In the genomic region with DNA sequence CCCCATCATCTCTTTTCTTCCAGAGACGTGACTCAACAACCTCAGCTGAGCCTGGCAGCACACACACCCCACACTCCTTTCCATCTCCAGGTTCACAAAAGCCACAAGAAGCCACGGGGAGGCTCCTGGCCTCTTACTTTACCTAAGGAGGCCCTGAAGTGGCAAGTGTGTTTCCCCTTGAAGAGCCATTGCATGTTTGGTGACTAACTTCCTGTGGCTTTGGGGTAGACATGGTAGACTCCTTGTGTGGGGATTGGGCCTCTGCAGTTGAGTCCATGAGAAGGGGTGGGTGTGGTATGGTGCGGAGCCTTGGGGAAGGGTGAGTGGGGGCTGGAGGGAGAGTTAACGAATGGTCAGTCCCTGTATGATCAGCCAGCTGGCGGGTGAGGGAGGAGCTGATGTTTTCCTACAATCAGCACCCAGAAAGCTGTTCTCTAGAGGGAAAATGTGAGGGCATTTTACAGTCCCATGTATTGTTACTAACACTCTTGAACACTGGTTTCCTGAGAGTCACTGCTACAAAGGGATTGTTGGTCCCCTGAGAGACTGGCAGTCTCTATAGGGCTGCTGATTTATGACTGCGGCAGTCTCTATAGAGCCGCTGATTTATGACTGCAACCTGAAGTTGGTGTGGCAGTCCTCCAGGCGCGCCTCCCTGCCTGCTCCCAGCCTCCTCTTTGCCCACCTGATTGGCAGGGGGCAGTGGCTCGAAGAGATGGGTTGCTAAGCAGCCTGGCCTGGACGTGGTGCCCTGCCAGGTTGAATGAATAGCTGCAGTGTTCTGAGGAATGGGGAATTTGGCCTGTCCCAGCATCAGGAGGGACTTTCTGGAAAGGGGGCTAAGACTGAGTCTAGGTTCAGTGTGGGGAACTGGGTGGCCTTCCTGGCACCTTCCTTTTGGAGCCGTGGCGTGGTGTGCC, we compare ENCODE assay signal across 8 cellular contexts. TPM values are rescaled to one million over a fixed set of nuclear protein-coding genes. Genes with fewer than 3 reads are reported as not detected.
DNase-seq lines count a peak whose midpoint lies in the region; ATAC-seq and TF ChIP-seq lines count a peak whose summit lies in the region.

No MANE protein-coding gene starts in this region.

- H3K4me1 ChIP-seq in lower lobe of right lung = peaks cover 66% of the 10 kb centered on the region

- peaks cover 51% of the 10 kb centered on the region for H3K36me3 ChIP-seq in lower lobe of right lung

- no peak overlapping the region for H3K4me3 ChIP-seq in lower lobe of right lung

- TF ChIP-seq CTCF in HFFc6 (IDR thresholded peaks at IDR 0.05) = no peak
- no peak for TF ChIP-seq CTCF in lower lobe of right lung (IDR thresholded peaks at IDR 0.05)

- peaks cover 93% of the 10 kb centered on the region for H3K4me1 Mint-ChIP-seq in HFFc6 (ENCODE audit: low read depth)

- H3K27me3 ChIP-seq in lower lobe of right lung (ENCODE audit: low read depth) = no peaks in the 10 kb centered on the region

- no peaks in the 10 kb centered on the region; the same call in 1 of the 2 replicates for H3K27me3 Mint-ChIP-seq in HFFc6 (ENCODE audit: insufficient read depth)

- H3K27ac ChIP-seq in lower lobe of right lung = no peak overlapping the region

- H3K4me3 Mint-ChIP-seq in HFFc6 = peak overlapping the region; percentile 20

- no peaks in the 10 kb centered on the region for H3K9me3 ChIP-seq in lower lobe of right lung

- peaks cover 3% of the 10 kb centered on the region; the same call in 1 of the 2 replicates for H3K9me3 Mint-ChIP-seq in HFFc6

- DNase-seq in HFFc6 (peak; percentile 50), UCSD-AML1 (lab: John Stamatoyannopoulos, UW; ENCODE audit: unreplicated experiment) (peak; percentile 47), head of caudate nucleus (peak in 41 of 42 donors; percentile 43 to 90 (median 70)), lower lobe of right lung (no peak), NOMO-1 treated with DMSO at 0.1 percent for 48 hours (lab: John Stamatoyannopoulos, UW; ENCODE audit: unreplicated experiment) (no peak)
- DNase-seq in stimulated activated CD4-positive, alpha-beta T cell treated with anti-CD3 and anti-CD28 coated beads, Interleukin-4, amount 100 ng/mL, for 48 hours (ENCODE audit: low read depth in 2 of 2) = peak; percentile 20 to 37

- H3K27ac Mint-ChIP-seq in HFFc6 = peak overlapping the region; percentile 98

- peaks cover 53% of the 10 kb centered on the region for H3K36me3 Mint-ChIP-seq in HFFc6 (ENCODE audit: low read depth)

- intact Hi-C loops in head of caudate nucleus (cut with DNase I) = no loop called here
- intact Hi-C loops in lower lobe of right lung (cut with DNase I) = no loop called here

- ATAC-seq in lower lobe of right lung (no peak), HG02884 (IDR thresholded peaks at IDR 0.05; ENCODE audit: unreplicated experiment) (no peak), HG02938 (IDR thresholded peaks at IDR 0.05; ENCODE audit: unreplicated experiment) (no peak)

RNA-seq across cellular contexts. Expression of a gene that starts 24.5 kb away (rescaled TPM):
- 10 to 100 TPM; 68.4 to 81.5 (median 71.4) TPM for total RNA-seq in HFFc6 (2021; fragmentation: NEBNext Ultra II Directional; extraction: Animal tissue kit (Norgen Biotek cat#: 25700))
- total RNA-seq in lower lobe of right lung = 73.0 TPM

RNA-seq across cellular contexts. Expression of a gene that starts 24.7 kb away (rescaled TPM):
- total RNA-seq in HFFc6 (2021; fragmentation: NEBNext Ultra II Directional; extraction: Animal tissue kit (Norgen Biotek cat#: 25700)) = 10 to 100 TPM; 18.7 to 22.6 (median 21.2) TPM
- 39.4 TPM for total RNA-seq in lower lobe of right lung

RNA-seq across cellular contexts. Expression of a gene that starts 29.6 kb away (rescaled TPM):
- total RNA-seq in HFFc6 (2021; fragmentation: NEBNext Ultra II Directional; extraction: Animal tissue kit (Norgen Biotek cat#: 25700)) = 1 to 10 TPM in 1 of 6 experiments, under 1 TPM in 4, not detected in 1; 0.28 to 1.0 (median 0.76) TPM
- 34.7 TPM for total RNA-seq in lower lobe of right lung

RNA-seq across cellular contexts. Expression of a gene that starts 58.4 kb away (rescaled TPM):
- under 1 TPM in 1 of 6 experiments, not detected in 5; 0.09 TPM for total RNA-seq in HFFc6 (2021; fragmentation: NEBNext Ultra II Directional; extraction: Animal tissue kit (Norgen Biotek cat#: 25700))
- total RNA-seq in lower lobe of right lung = 2.7 TPM

Comparison
In these comparisons a context has a peak if more than half of its experiments do, and no peak if none do; other contexts are left out.
1. DNase-seq: peak in HFFc6 (single experiment), UCSD-AML1 (single experiment), head of caudate nucleus (41 of 42) and stimulated activated CD4-positive, alpha-beta T cell treated with anti-CD3 and anti-CD28 coated beads, Interleukin-4, amount 100 ng/mL, for 48 hours (2 of 2); none in lower lobe of right lung (single experiment) and NOMO-1 treated with DMSO at 0.1 percent for 48 hours (single experiment).
2. RNA of a gene that starts 29.6 kb away (total RNA-seq): 34.7 TPM in lower lobe of right lung (single experiment); 0.28 to 1.0 TPM in HFFc6; every median in the first group is over 10 times any median in the second.